ENCODE assay signal across 13 cellular contexts in genomic region chr2:43100362-43100882, GRCh38.
DNase-seq lines count a peak whose midpoint lies in the region; ATAC-seq and TF ChIP-seq lines count a peak whose summit lies in the region.
"Had no signal": no experiment of that assay in that cellular context is flagged by ENCODE, and none has a peak within 500 bp of the region (broad histone marks: within the 10 kb centered on the region; RNA-seq: fewer than 3 reads in every experiment).

No MANE protein-coding gene starts in this region.

- peak overlapping the region; percentile 73 for H3K4me3 Mint-ChIP-seq in neural crest cell
- H3K4me3 Mint-ChIP-seq: activated CD8-positive, alpha-beta memory T cell treated with anti-CD3 and anti-CD28 coated beads, Interleukin-2, amount 10 ng/mL, durations not matched to agents 7 days and 5 days; T-helper 2 cell treated with Interferon-gamma antibody and Interleukin-4, amounts not matched to agents 5 μg/mL and 100 μg/mL, for 36 hours had no signal

- H3K4me1 ChIP-seq in ectodermal cell (ENCODE audit: control insufficient read depth, insufficient read depth, low read length) (peaks cover 21% of the 10 kb centered on the region), tibial nerve (peaks cover 0 to 72% (median 32%) of the 10 kb centered on the region in 4 donors)

- peaks cover 67% of the 10 kb centered on the region for H3K4me1 Mint-ChIP-seq in neural crest cell
- H3K4me1 Mint-ChIP-seq: activated CD8-positive, alpha-beta memory T cell treated with anti-CD3 and anti-CD28 coated beads, Interleukin-2, amount 10 ng/mL, durations not matched to agents 7 days and 5 days had no signal

- H3K36me3 ChIP-seq in ectodermal cell (ENCODE audit: control insufficient read depth, insufficient read depth, low read length) (no peaks in the 10 kb centered on the region), tibial nerve (no peaks in the 10 kb centered on the region)

- peaks cover 3% of the 10 kb centered on the region for H3K9me3 Mint-ChIP-seq in neural crest cell
- H3K9me3 Mint-ChIP-seq: T-helper 2 cell treated with Interferon-gamma antibody and Interleukin-4, amounts not matched to agents 5 μg/mL and 100 μg/mL, for 36 hours had no signal

- ATAC-seq in GM18511 (IDR thresholded peaks at IDR 0.05; ENCODE audit: unreplicated experiment): no peak
- ATAC-seq: activated CD8-positive, alpha-beta memory T cell treated with anti-CD3 and anti-CD28 coated beads, Interleukin-2, amount 10 ng/mL, durations not matched to agents 7 days and 5 days had no signal

- H3K27ac ChIP-seq in ectodermal cell (ENCODE audit: insufficient read depth, low read depth, low read length, poor library complexity, severe bottlenecking) (peak overlapping the region; percentile 98), tibial nerve (peak overlapping the region; percentile 81 to 94 (median 89))
- H3K27ac ChIP-seq: 22Rv1 had no signal

- no peak for TF ChIP-seq POLR2A in tibial nerve (IDR thresholded peaks at IDR 0.05)

- H3K27ac Mint-ChIP-seq in neural crest cell (ENCODE audit: unreplicated experiment): peak overlapping the region; percentile 37
- H3K27ac Mint-ChIP-seq: activated CD8-positive, alpha-beta memory T cell treated with anti-CD3 and anti-CD28 coated beads, Interleukin-2, amount 10 ng/mL, durations not matched to agents 7 days and 5 days; T-helper 2 cell treated with Interferon-gamma antibody and Interleukin-4, amounts not matched to agents 5 μg/mL and 100 μg/mL, for 36 hours had no signal

- TF ChIP-seq EP300 in tibial nerve (IDR thresholded peaks at IDR 0.05): no peak

- DNase-seq in DMS53 (lab: John Stamatoyannopoulos, UW): peak; percentile 25
- no peak for DNase-seq in DMS53 treated with DMSO at 0.1 percent for 48 hours (lab: John Stamatoyannopoulos, UW; ENCODE audit: unreplicated experiment)
- DNase-seq in neural crest cell (ENCODE audit: low read depth, low spot score): no peak
- no peak for DNase-seq in tibial nerve (ENCODE audit: low spot score in 2 of 2)
- no peak for DNase-seq in stimulated activated CD4-positive, alpha-beta T cell treated with anti-CD3 and anti-CD28 coated beads, Interleukin-2, amount 100 ng/mL, for 24 hours
- DNase-seq in foreskin fibroblast: no peak
- DNase-seq: activated CD8-positive, alpha-beta memory T cell treated with anti-CD3 and anti-CD28 coated beads, Interleukin-2, amount 10 ng/mL, durations not matched to agents 7 days and 5 days; DND-41; NCI-H774 had no signal

- 9 to 10% methylated on average over 20 of the region's 21 CpGs for WGBS in ectodermal cell, 2 experiments
- WGBS in tibial nerve, 2 donors: 36 to 43% methylated on average over 14 to 20 of the region's 21 CpGs

- H3K9me3 ChIP-seq in ectodermal cell (ENCODE audit: control insufficient read depth, low read length): no peaks in the 10 kb centered on the region
- no peaks in the 10 kb centered on the region for H3K9me3 ChIP-seq in tibial nerve

- H3K27me3 ChIP-seq in ectodermal cell (ENCODE audit: control insufficient read depth, insufficient read depth, low read length, poor library complexity, severe bottlenecking) (no peaks in the 10 kb centered on the region), tibial nerve (no peaks in the 10 kb centered on the region)

- peaks cover 5% of the 10 kb centered on the region for H3K36me3 Mint-ChIP-seq in neural crest cell (ENCODE audit: low read depth)

- no peaks in the 10 kb centered on the region for H3K27me3 Mint-ChIP-seq in neural crest cell (ENCODE audit: low read depth)
- H3K27me3 Mint-ChIP-seq: activated CD8-positive, alpha-beta memory T cell treated with anti-CD3 and anti-CD28 coated beads, Interleukin-2, amount 10 ng/mL, durations not matched to agents 7 days and 5 days had no signal

- H3K4me3 ChIP-seq in ectodermal cell (ENCODE audit: insufficient read depth, low read depth, low read length) (peak overlapping the region; percentile 18), tibial nerve (peak overlapping the region; percentile 21 to 54 (median 33)), foreskin fibroblast (ENCODE audit: low read depth in 1 of 2, low read length in 2 of 2) (no peak overlapping the region)

- no peak for TF ChIP-seq CTCF in neural crest cell (conservative IDR thresholded peaks at IDR 0.05)
- no peak for TF ChIP-seq CTCF in tibial nerve (IDR thresholded peaks at IDR 0.05)
- TF ChIP-seq CTCF in foreskin fibroblast (IDR thresholded peaks at IDR 0.05; ENCODE audit: low read depth, low read length): no peak

Comparison
In these comparisons a context has a peak if more than half of its experiments do, and no peak if none do; other contexts are left out.
1. H3K4me3 ChIP-seq: peak in ectodermal cell (single experiment) and tibial nerve (4 of 4); none in foreskin fibroblast (0 of 2).